In genomic region chr17:44385287-44386181, GRCh38 we compare ENCODE assay signal across 8 cellular contexts. TPM values are rescaled to one million over a fixed set of nuclear protein-coding genes. Genes with fewer than 3 reads are reported as not detected.
DNase-seq lines count a peak whose midpoint lies in the region; ATAC-seq and TF ChIP-seq lines count a peak whose summit lies in the region.

No MANE protein-coding gene starts in this region.

- no peaks in the 10 kb centered on the region for H3K36me3 Mint-ChIP-seq in CD4-positive, alpha-beta memory T cell
- no peaks in the 10 kb centered on the region for H3K36me3 Mint-ChIP-seq in dendritic cell treated with granulocyte-macrophage colony-stimulating factor and Interleukin-4, amounts not matched to agents 40 ng/mL and 50 ng/mL, for 4 days (ENCODE audit: low read depth)

- H3K27me3 ChIP-seq in CD4-positive, alpha-beta memory T cell (ENCODE audit: insufficient read depth, low read length), result no peaks in the 10 kb centered on the region
- H3K27me3 ChIP-seq in right lobe of liver, result peaks cover 0 to 6% of the 10 kb centered on the region in 2 donors

- POLR2A ChIA-PET in CD4-positive, alpha-beta memory T cell (lab: Charles Lee; ENCODE audit: partially characterized antibody), result interaction anchor here (0.7 to 1.2 kb wide), 3 partner anchors 33 to 166 kb away, joined by 3 to 4 read pairs (median 3); no protein-coding TSS in a partner anchor

- peaks cover 15 to 17% of the 10 kb centered on the region in 2 donors for H3K27me3 Mint-ChIP-seq in CD4-positive, alpha-beta memory T cell
- peaks cover 55% of the 10 kb centered on the region for H3K27me3 Mint-ChIP-seq in dendritic cell treated with granulocyte-macrophage colony-stimulating factor and Interleukin-4, amounts not matched to agents 40 ng/mL and 50 ng/mL, for 4 days

- no peaks in the 10 kb centered on the region for H3K36me3 ChIP-seq in CD4-positive, alpha-beta memory T cell (ENCODE audit: insufficient read depth, low read length)
- no peaks in the 10 kb centered on the region for H3K36me3 ChIP-seq in right lobe of liver

- peak overlapping the region; percentile 73 to 88 (median 77) for H3K4me3 Mint-ChIP-seq in CD4-positive, alpha-beta memory T cell
- H3K4me3 Mint-ChIP-seq in dendritic cell treated with granulocyte-macrophage colony-stimulating factor and Interleukin-4, amounts not matched to agents 40 ng/mL and 50 ng/mL, for 4 days, result peak overlapping the region; percentile 80

- H3K4me1 ChIP-seq in CD4-positive, alpha-beta memory T cell (ENCODE audit: insufficient read depth, low read length), result peaks cover 19% of the 10 kb centered on the region
- peaks cover 0 to 7% (median 0%) of the 10 kb centered on the region in 4 donors for H3K4me1 ChIP-seq in right lobe of liver

- H3K27ac Mint-ChIP-seq in CD4-positive, alpha-beta memory T cell, result peak overlapping the region in 3 of 7 donors; percentile 9 to 35 (median 35)
- H3K27ac Mint-ChIP-seq in dendritic cell treated with granulocyte-macrophage colony-stimulating factor and Interleukin-4, amounts not matched to agents 40 ng/mL and 50 ng/mL, for 4 days, result peak overlapping the region; percentile 21

- peak overlapping the region; percentile 47 to 58 for H3K4me3 ChIP-seq in CD4-positive, alpha-beta memory T cell (ENCODE audit: low read length in 2 of 2)
- peak overlapping the region; percentile 27 to 49 (median 34) for H3K4me3 ChIP-seq in right lobe of liver

- peak; percentile 71 to 85 (median 76) for DNase-seq in CD4-positive, alpha-beta memory T cell
- DNase-seq in HCEC 1CT (peak; percentile 37), NCI-H345 (lab: John Stamatoyannopoulos, UW) (peak; percentile 78), right lobe of liver (peak; percentile 76 to 82 (median 80))
- peak; percentile 86 for DNase-seq in activated CD4-positive, alpha-beta T cell treated with anti-CD3 and anti-CD28 coated beads, Interleukin-2, amount 50 U/mL, for 1 hour
- peak; percentile 85 for DNase-seq in stimulated activated CD4-positive, alpha-beta T cell treated with anti-CD3 and anti-CD28 coated beads, Interleukin-4, amount 100 ng/mL, for 24 hours

- H3K9me3 Mint-ChIP-seq in CD4-positive, alpha-beta memory T cell, result peaks cover 0 to 2% (median 0%) of the 10 kb centered on the region in 8 donors
- no peaks in the 10 kb centered on the region for H3K9me3 Mint-ChIP-seq in dendritic cell treated with granulocyte-macrophage colony-stimulating factor and Interleukin-4, amounts not matched to agents 40 ng/mL and 50 ng/mL, for 4 days

- H3K27ac ChIP-seq in CD4-positive, alpha-beta memory T cell (ENCODE audit: low read depth, low read length), result no peak overlapping the region
- H3K27ac ChIP-seq in right lobe of liver, result no peak overlapping the region

- H3K9me3 ChIP-seq in CD4-positive, alpha-beta memory T cell (ENCODE audit: control insufficient read depth in 1 of 2, low read length in 2 of 2), result no peaks in the 10 kb centered on the region
- H3K9me3 ChIP-seq in right lobe of liver, result no peaks in the 10 kb centered on the region

- no peak for TF ChIP-seq POLR2A in right lobe of liver (IDR thresholded peaks at IDR 0.05)

- intact Hi-C loops in CD4-positive, alpha-beta memory T cell (cut with micrococcal nuclease), result no loop called here
- intact Hi-C loops in dendritic cell treated with granulocyte-macrophage colony-stimulating factor and Interleukin-4, amounts not matched to agents 40 ng/mL and 50 ng/mL, for 4 days (cut with micrococcal nuclease), result no loop called here
- intact Hi-C loops in right lobe of liver (cut with DNase I), result no loop called here

- H3K4me1 Mint-ChIP-seq in CD4-positive, alpha-beta memory T cell, result peaks cover 4 to 17% (median 14%) of the 10 kb centered on the region in 4 donors
- peaks cover 38% of the 10 kb centered on the region for H3K4me1 Mint-ChIP-seq in dendritic cell treated with granulocyte-macrophage colony-stimulating factor and Interleukin-4, amounts not matched to agents 40 ng/mL and 50 ng/mL, for 4 days (ENCODE audit: low read depth)

- TF ChIP-seq CTCF in right lobe of liver (IDR thresholded peaks at IDR 0.05), result no peak

- 3% methylated on average over 33 of the region's 68 CpGs for WGBS in right lobe of liver (ENCODE audit: insufficient coverage, low coverage, low lambda C conversion rate, missing lambda C conversion rate)

- ATAC-seq in right lobe of liver (peak; percentile 88 to 97 (median 93)), GM21526 (IDR thresholded peaks at IDR 0.05; ENCODE audit: low FRiP score, unreplicated experiment) (no peak)

- CTCF ChIA-PET in CD4-positive, alpha-beta memory T cell (lab: Charles Lee; ENCODE audit: partially characterized antibody), result interaction anchor here (0.6 to 1.1 kb wide), 2 partner anchors 9 to 722 kb away, joined by 3 read pairs; no protein-coding TSS in a partner anchor

RNA-seq across cellular contexts. Expression of gene ITGA2B, which starts 3.9 kb away (rescaled TPM):
- total RNA-seq in CD4-positive, alpha-beta memory T cell, result 1 to 10 TPM in 1 of 2 experiments, under 1 TPM in 1; 0.44 to 1.0 TPM
- polyA plus RNA-seq in CD4-positive, alpha-beta memory T cell, result not detected
- total RNA-seq in right lobe of liver, result 1 to 10 TPM in 2 of 6 experiments, under 1 TPM in 3, not detected in 1; 0.37 to 1.5 (median 0.49) TPM

RNA-seq across cellular contexts. Expression of gene FAM171A2, which starts 21.9 kb away (rescaled TPM):
- total RNA-seq in CD4-positive, alpha-beta memory T cell, result under 1 TPM; 0.52 to 0.72 TPM
- polyA plus RNA-seq in CD4-positive, alpha-beta memory T cell, result under 1 TPM in 1 of 2 donors, not detected in 1; 0.13 TPM
- total RNA-seq in right lobe of liver, result under 1 TPM; 0.16 to 0.68 (median 0.39) TPM

RNA-seq across cellular contexts. Expression of gene GRN, which starts 40.4 kb away (rescaled TPM):
- total RNA-seq in CD4-positive, alpha-beta memory T cell, result 10 to 100 TPM; 49.5 to 50.0 TPM
- polyA plus RNA-seq in CD4-positive, alpha-beta memory T cell, result 10 to 100 TPM; 45.9 to 69.2 TPM
- total RNA-seq in right lobe of liver, result 100 to 1,000 TPM in 5 of 6 experiments, 10 to 100 TPM in 1; 84.5 to 230 (median 150) TPM
